8 cellular contexts compared by ENCODE assay signal in genomic region chr17:30600830-30601494, GRCh38.
DNase-seq lines count a peak whose midpoint lies in the region; ATAC-seq and TF ChIP-seq lines count a peak whose summit lies in the region.

No MANE protein-coding gene starts in this region.

- H3K27ac Mint-ChIP-seq in chondrocyte (ENCODE audit: unreplicated experiment) = peak overlapping the region; percentile 94

- no peaks in the 10 kb centered on the region for H3K36me3 Mint-ChIP-seq in chondrocyte (ENCODE audit: low read depth)

- no peaks in the 10 kb centered on the region for H3K27me3 Mint-ChIP-seq in chondrocyte (ENCODE audit: low read depth)

- DNase-seq in NCI-H2227 (lab: John Stamatoyannopoulos, UW; ENCODE audit: unreplicated experiment) = peak; percentile 14
- no peak for DNase-seq in NCI-H2227 treated with DMSO at 0.1 percent for 48 hours (lab: John Stamatoyannopoulos, UW)
- DNase-seq in T follicular helper cell (ENCODE audit: low read depth) = peak; percentile 0
- DNase-seq in chondrocyte (ENCODE audit: low spot score) = no peak
- no peak for DNase-seq in left lobe of liver (ENCODE audit: low spot score)
- peak; percentile 0 for DNase-seq in stimulated activated CD8-positive, alpha-beta memory T cell treated with anti-CD3 and anti-CD28 coated beads, Interleukin-12 subunit alpha, Interleukin-12 subunit beta, amount 100 ng/mL, for 1 hour (ENCODE audit: low read depth)
- DNase-seq in cerebellar nuclear complex (lab: John Stamatoyannopoulos, UW) = no peak

- H3K4me3 Mint-ChIP-seq in chondrocyte (ENCODE audit: unreplicated experiment) = peak overlapping the region; percentile 91

- H3K9me3 Mint-ChIP-seq in chondrocyte (ENCODE audit: low read depth) = no peaks in the 10 kb centered on the region

- TF ChIP-seq CTCF in chondrocyte (IDR thresholded peaks at IDR 0.05) = no peak

- peaks cover 36% of the 10 kb centered on the region for H3K4me1 Mint-ChIP-seq in chondrocyte (ENCODE audit: low read depth)

- ATAC-seq in HG03135 (IDR thresholded peaks at IDR 0.05; ENCODE audit: unreplicated experiment) (peak; percentile 31), left lobe of liver (peak; percentile 7)

Comparison
In these comparisons a context has a peak if more than half of its experiments do, and no peak if none do; other contexts are left out.
1. DNase-seq: peak in NCI-H2227 (single experiment), T follicular helper cell (single experiment) and stimulated activated CD8-positive, alpha-beta memory T cell treated with anti-CD3 and anti-CD28 coated beads, Interleukin-12 subunit alpha, Interleukin-12 subunit beta, amount 100 ng/mL, for 1 hour (single experiment); none in NCI-H2227 treated with DMSO at 0.1 percent for 48 hours (single experiment), chondrocyte (single experiment), left lobe of liver (single experiment) and cerebellar nuclear complex (0 of 2).